Comparison of ENCODE assay signal across 8 cellular contexts in the genomic region with DNA sequence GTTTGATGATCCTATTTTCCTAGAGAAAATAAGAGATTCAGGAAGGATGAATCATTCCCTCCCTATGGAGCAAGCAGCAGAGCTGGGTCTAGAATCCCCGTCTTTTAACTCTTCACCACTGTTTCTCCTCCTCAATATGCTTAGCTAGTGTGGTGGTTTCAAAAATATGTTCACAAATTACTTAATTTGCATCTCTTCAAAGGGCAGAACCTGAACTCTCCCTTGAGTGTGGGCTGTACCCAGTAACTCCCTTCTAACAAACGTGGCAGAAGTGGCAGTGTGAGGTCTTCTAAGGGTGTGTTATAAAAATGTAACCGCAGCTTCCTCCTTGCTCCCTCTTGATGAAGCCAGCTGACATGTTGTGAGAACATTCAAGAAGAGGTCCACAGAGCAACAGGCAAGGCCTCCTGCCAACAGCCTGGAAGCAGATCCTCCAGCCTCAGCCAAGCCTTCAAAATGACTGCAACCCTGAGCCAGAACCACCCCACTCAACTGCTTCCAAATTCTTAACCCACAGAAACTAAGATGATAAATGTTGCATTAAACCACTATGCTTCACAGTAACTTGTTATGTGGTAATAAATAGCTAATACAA. TPM values are rescaled to one million over a fixed set of nuclear protein-coding genes. Genes with fewer than 3 reads are reported as not detected.
DNase-seq lines count a peak whose midpoint lies in the region; ATAC-seq and TF ChIP-seq lines count a peak whose summit lies in the region.

No MANE protein-coding gene starts in this region.

- H3K9me3 Mint-ChIP-seq in Calu3 (ENCODE audit: low read depth, unreplicated experiment) = no peaks in the 10 kb centered on the region

- no peaks in the 10 kb centered on the region for H3K9me3 ChIP-seq in OCI-LY7 (ENCODE audit: low read length)
- H3K9me3 ChIP-seq in gastrocnemius medialis = no peaks in the 10 kb centered on the region

- TF ChIP-seq POLR2A in gastrocnemius medialis (IDR thresholded peaks at IDR 0.05) = peak in 1 of 2 donors; percentile 25

- TF ChIP-seq CTCF in OCI-LY7 (conservative IDR thresholded peaks at IDR 0.05; ENCODE audit: low read length) (no peak), gastrocnemius medialis (IDR thresholded peaks at IDR 0.05 in 4 of 5, conservative IDR thresholded peaks at IDR 0.05 in 1 of 5) (no peak), Calu3 (IDR thresholded peaks at IDR 0.05; ENCODE audit: unreplicated experiment) (no peak)

- no peaks in the 10 kb centered on the region for H3K36me3 ChIP-seq in OCI-LY7 (ENCODE audit: insufficient read depth, low read length)
- H3K36me3 ChIP-seq in gastrocnemius medialis = no peaks in the 10 kb centered on the region

- peaks cover 4% of the 10 kb centered on the region; the same call in 1 of the 2 replicates for H4K20me1 ChIP-seq in OCI-LY7 (ENCODE audit: insufficient read depth, low read length)

- BruUV-seq in OCI-LY7 (replicated peaks; lab: Mats Ljungman, UMichigan) (no TSS peak), Calu3 (replicated peaks; lab: Mats Ljungman, UMichigan) (no TSS peak)

- in situ Hi-C loops in gastrocnemius medialis (cut with MboI; ENCODE audit: low sequenced_read_pairs in 4 of 4) = no loop called here

- ATAC-seq in GM18508 (IDR thresholded peaks at IDR 0.05; ENCODE audit: insufficient read depth, unreplicated experiment) = peak; percentile 85
- peak; percentile 93 for ATAC-seq in HG02943 (IDR thresholded peaks at IDR 0.05; ENCODE audit: low read depth, unreplicated experiment)
- peak; percentile 82 to 87 for ATAC-seq in gastrocnemius medialis

- no peak overlapping the region for H2AFZ ChIP-seq in OCI-LY7 (ENCODE audit: low read length)

- H3K4me1 Mint-ChIP-seq in Calu3 (ENCODE audit: low read depth, unreplicated experiment) = peaks cover 15% of the 10 kb centered on the region

- CTCF ChIA-PET in OCI-LY7 (lab: Charles Lee; ENCODE audit: unreplicated experiment) = no interaction called here
- CTCF ChIA-PET in Calu3 (lab: Charles Lee) = interaction anchor here (0.5 to 1.8 kb wide), 2 partner anchors 10 to 13 kb away, joined by 3 read pairs; no protein-coding TSS in a partner anchor

- H3K27ac ChIP-seq in OCI-LY7 (ENCODE audit: low read depth, low read length, poor library complexity, severe bottlenecking) (no peak overlapping the region), gastrocnemius medialis (peak overlapping the region; percentile 8 to 66 (median 15))

- H3K4me1 ChIP-seq in OCI-LY7 (ENCODE audit: insufficient read depth, low read length, poor library complexity, severe bottlenecking) (peaks cover 28% of the 10 kb centered on the region), gastrocnemius medialis (peaks cover 37 to 46% of the 10 kb centered on the region in 2 donors)

- POLR2A ChIA-PET in OCI-LY7 (lab: Charles Lee) = interaction anchor here (0.6 to 0.8 kb wide), 3 partner anchors 179 to 459 kb away, joined by 4 to 5 read pairs (median 4); a partner anchor contains a TSS

- DNase-seq in OCI-LY7 (ENCODE audit: low spot score) = peak; percentile 72
- DNase-seq in activated effector memory CD4-positive, alpha-beta T cell treated with Interleukin-2 at 50 U/mL for 16 hours = peak; percentile 45
- peak; percentile 65 for DNase-seq in glomerular visceral epithelial cell (ENCODE audit: extremely low spot score)
- DNase-seq in gastrocnemius medialis = peak; percentile 53 to 74
- no peak for DNase-seq in Calu3
- DNase-seq in NCI-H1694 treated with DMSO at 0.1 percent for 48 hours (lab: John Stamatoyannopoulos, UW) = no peak

- no peaks in the 10 kb centered on the region for H3K9me2 ChIP-seq in OCI-LY7 (ENCODE audit: insufficient read depth, low read length)

- H3K36me3 Mint-ChIP-seq in Calu3 (ENCODE audit: insufficient read depth, unreplicated experiment) = peaks cover 4% of the 10 kb centered on the region

- peaks cover 8% of the 10 kb centered on the region; the same call in 1 of the 2 replicates for H3K79me2 ChIP-seq in OCI-LY7 (ENCODE audit: insufficient read depth, low read depth, low read length)

- H3K4me3 ChIP-seq in OCI-LY7 (ENCODE audit: low read depth, low read length, poor library complexity, severe bottlenecking) (no peak overlapping the region), gastrocnemius medialis (no peak overlapping the region)

- intact Hi-C loops in OCI-LY7 (cut with micrococcal nuclease; ENCODE audit: unreplicated experiment) (no loop called here), gastrocnemius medialis (cut with DNase I; ENCODE audit: low total_unique reads) (no loop called here), Calu3 (cut with micrococcal nuclease; ENCODE audit: unreplicated experiment) (no loop called here)

- H3K27me3 ChIP-seq in gastrocnemius medialis = no peaks in the 10 kb centered on the region

- no peaks in the 10 kb centered on the region for H3K27me3 Mint-ChIP-seq in Calu3 (ENCODE audit: unreplicated experiment)

- H3K27ac Mint-ChIP-seq in Calu3 (ENCODE audit: unreplicated experiment) = no peak overlapping the region

- H3K4me3 Mint-ChIP-seq in Calu3 (ENCODE audit: low read depth, unreplicated experiment) = no peak overlapping the region

- peak overlapping the region; percentile 46 for H3K4me2 ChIP-seq in OCI-LY7 (ENCODE audit: low read length)

RNA-seq across cellular contexts. Expression of a gene that starts 36.6 kb away (rescaled TPM):
- total RNA-seq in OCI-LY7 (2014; rRNA removed; shearing (Covaris generic)) = 21.6 and 22.1 TPM in 2 replicates
- 26.8 and 31.7 TPM in 2 replicates for total RNA-seq in OCI-LY7 (2022)
- total RNA-seq in gastrocnemius medialis = 10 to 100 TPM; 18.1 to 49.0 (median 21.3) TPM
- total RNA-seq in Calu3 (2022) = 36.9 and 40.2 TPM in 2 replicates

Comparison
In these comparisons a context has a peak if more than half of its experiments do, and no peak if none do; other contexts are left out.
1. DNase-seq: peak in OCI-LY7 (single experiment), activated effector memory CD4-positive, alpha-beta T cell treated with Interleukin-2 at 50 U/mL for 16 hours (single experiment), glomerular visceral epithelial cell (single experiment) and gastrocnemius medialis (2 of 2); none in Calu3 (single experiment) and NCI-H1694 treated with DMSO at 0.1 percent for 48 hours (single experiment).
2. Peak in every context shown above with its lines, with median percentiles within 50 percentile points of each other: ATAC-seq.